Comparison of ENCODE assay signal across 13 cellular contexts in genomic region chr2:69300650-69301049, GRCh38.
"Had no signal": no experiment of that assay in that cellular context is flagged by ENCODE, and none has a peak within 500 bp of the region (broad histone marks: within the 10 kb centered on the region; RNA-seq: fewer than 3 reads in every experiment).

No MANE protein-coding gene starts in this region.

- H3K4me3 Mint-ChIP-seq: activated CD8-positive, alpha-beta memory T cell treated with anti-CD3 and anti-CD28 coated beads, Interleukin-2, amount 10 ng/mL, durations not matched to agents 7 days and 5 days; activated naive CD8-positive, alpha-beta T cell treated with anti-CD3 and anti-CD28 coated beads, Interleukin-2, amount 10 ng/mL, durations not matched to agents 7 days and 5 days; activated T-cell treated with anti-CD3 and anti-CD28 coated beads, Interleukin-2, amount 50 U/mL, for 4 hours; mesothelial cell of epicardium; neural progenitor cell had no signal

- H3K4me1 Mint-ChIP-seq: activated CD8-positive, alpha-beta memory T cell treated with anti-CD3 and anti-CD28 coated beads, Interleukin-2, amount 10 ng/mL, durations not matched to agents 7 days and 5 days; activated naive CD8-positive, alpha-beta T cell treated with anti-CD3 and anti-CD28 coated beads, Interleukin-2, amount 10 ng/mL, durations not matched to agents 7 days and 5 days; neural progenitor cell had no signal

- ATAC-seq: activated CD8-positive, alpha-beta memory T cell treated with anti-CD3 and anti-CD28 coated beads, Interleukin-2, amount 10 ng/mL, durations not matched to agents 7 days and 5 days; activated T-cell treated with anti-CD3 and anti-CD28 coated beads, Interleukin-2, amount 50 U/mL, for 4 hours; pancreas had no signal

- H3K36me3 Mint-ChIP-seq: activated naive CD8-positive, alpha-beta T cell treated with anti-CD3 and anti-CD28 coated beads, Interleukin-2, amount 10 ng/mL, durations not matched to agents 7 days and 5 days; mesothelial cell of epicardium; neural progenitor cell had no signal

- H3K27me3 ChIP-seq: ascending aorta, pancreas, uterus had no signal

- H3K4me3 ChIP-seq: ascending aorta, lower lobe of right lung, neural progenitor cell, pancreas, uterus had no signal

- DNase-seq: activated CD4-positive, alpha-beta T cell treated with anti-CD3 and anti-CD28 coated beads, Interleukin-2, amount 50 U/mL, for 48 hours; activated CD4-positive, CD25-positive, alpha-beta regulatory T cell treated with anti-CD3 and anti-CD28 coated beads, Interleukin-2, amount 50 U/mL, for 72 hours; activated CD8-positive, alpha-beta memory T cell treated with anti-CD3 and anti-CD28 coated beads, Interleukin-2, amount 10 ng/mL, durations not matched to agents 7 days and 5 days; activated gamma-delta T cell; activated naive CD8-positive, alpha-beta T cell treated with anti-CD3 and anti-CD28 coated beads, Interleukin-2, amount 10 ng/mL, durations not matched to agents 7 days and 5 days; activated T-cell treated with anti-CD3 and anti-CD28 coated beads, Interleukin-2, amount 50 U/mL, for 4 hours; kidney glomerular epithelial cell; lower lobe of right lung; pancreas; uterus had no signal

- H3K27ac Mint-ChIP-seq: activated CD8-positive, alpha-beta memory T cell treated with anti-CD3 and anti-CD28 coated beads, Interleukin-2, amount 10 ng/mL, durations not matched to agents 7 days and 5 days; activated naive CD8-positive, alpha-beta T cell treated with anti-CD3 and anti-CD28 coated beads, Interleukin-2, amount 10 ng/mL, durations not matched to agents 7 days and 5 days; mesothelial cell of epicardium; neural progenitor cell had no signal

- H3K27ac ChIP-seq: ascending aorta, lower lobe of right lung, neural progenitor cell, pancreas, uterus had no signal

- H3K9me3 Mint-ChIP-seq: activated T-cell treated with anti-CD3 and anti-CD28 coated beads, Interleukin-2, amount 50 U/mL, for 4 hours; mesothelial cell of epicardium; neural progenitor cell had no signal
